Comparison of ENCODE assay signal across 16 cellular contexts in the genomic region with DNA sequence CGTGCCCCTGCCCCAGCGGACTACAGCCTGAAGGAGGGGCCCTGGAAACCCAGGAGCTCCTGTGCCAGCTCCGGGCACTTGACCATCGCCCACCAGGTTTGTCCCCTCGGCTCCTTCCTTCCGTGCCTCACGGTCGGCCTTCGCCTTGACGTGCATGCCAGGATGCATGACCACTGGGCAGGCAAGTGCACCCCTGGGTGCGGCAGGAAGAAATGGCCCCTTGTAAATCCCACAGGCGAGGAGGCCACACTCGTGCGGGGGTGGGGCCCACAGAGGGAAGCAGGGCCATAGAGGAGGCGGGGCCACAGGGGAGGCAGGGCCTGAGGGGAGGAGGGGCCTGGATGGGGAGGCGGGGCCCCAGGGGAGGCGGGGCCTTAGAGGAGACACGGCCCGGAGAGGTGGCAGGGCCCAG.
DNase-seq lines count a peak whose midpoint lies in the region; ATAC-seq, FAIRE-seq and TF ChIP-seq lines count a peak whose summit lies in the region.
"Had no signal": no experiment of that assay in that cellular context is flagged by ENCODE, and none has a peak within 500 bp of the region (broad histone marks: within the 10 kb centered on the region; RNA-seq: fewer than 3 reads in every experiment).

No MANE protein-coding gene starts in this region.

- H2BK5ac ChIP-seq in neuronal stem cell (ENCODE audit: low read length), result no peak overlapping the region

- H2BK120ac ChIP-seq in neuronal stem cell (ENCODE audit: low read depth, low read length), result no peak overlapping the region

- no peak overlapping the region for H3K4me3 Mint-ChIP-seq in endothelial cell (ENCODE audit: unreplicated experiment)
- H3K4me3 Mint-ChIP-seq: dendritic cell treated with granulocyte-macrophage colony-stimulating factor and Interleukin-4, amounts not matched to agents 40 ng/mL and 50 ng/mL, for 4 days; naive B cell had no signal

- H2AK5ac ChIP-seq in neuronal stem cell (ENCODE audit: low read depth, low read length), result no peak overlapping the region

- H3K36me3 ChIP-seq in GM12878 (ENCODE audit: control insufficient read depth in 2 of 2, insufficient read depth in 2 of 2, low read length in 1 of 2) (no peaks in the 10 kb centered on the region), neuronal stem cell (replicated peaks in 1 of 2; ENCODE audit: control insufficient read depth in 2 of 2, insufficient read depth in 2 of 2, low read length in 2 of 2) (no peaks in the 10 kb centered on the region)
- H3K36me3 ChIP-seq: esophagus squamous epithelium, heart right ventricle, WERI-Rb-1 had no signal

- no peaks in the 10 kb centered on the region for H3K9me3 Mint-ChIP-seq in endothelial cell (ENCODE audit: unreplicated experiment)
- H3K9me3 Mint-ChIP-seq: dendritic cell treated with granulocyte-macrophage colony-stimulating factor and Interleukin-4, amounts not matched to agents 40 ng/mL and 50 ng/mL, for 4 days had no signal

- no TSS peak for BruUV-seq in GM12878 (replicated peaks; lab: Mats Ljungman, UMichigan)

- SMC1A ChIA-PET in GM12878 (lab: Charles Lee; ENCODE audit: uncharacterized antibody, unreplicated experiment), result no interaction called here

- no peaks in the 10 kb centered on the region for H4K20me1 ChIP-seq in GM12878 (ENCODE audit: control insufficient read depth, insufficient read depth)

- H3K9me3 ChIP-seq in GM12878 (replicated peaks; ENCODE audit: control insufficient read depth, insufficient read depth, low read length) (no peaks in the 10 kb centered on the region), neuronal stem cell (replicated peaks in 1 of 2; ENCODE audit: control insufficient read depth in 2 of 2, insufficient read depth in 1 of 2, low read depth in 1 of 2, low read length in 2 of 2) (no peaks in the 10 kb centered on the region)
- H3K9me3 ChIP-seq: esophagus squamous epithelium, heart right ventricle had no signal

- POLR2A ChIA-PET in GM12878 (lab: Charles Lee), result no interaction called here

- peaks cover 3% of the 10 kb centered on the region for H3K4me1 Mint-ChIP-seq in endothelial cell (ENCODE audit: unreplicated experiment)
- H3K4me1 Mint-ChIP-seq: naive B cell had no signal

- H3K4ac ChIP-seq in neuronal stem cell (ENCODE audit: low read length), result no peak overlapping the region

- TF ChIP-seq CTCF in GM12865 (IDR thresholded peaks at IDR 0.05; ENCODE audit: insufficient read depth, low read depth, low read length, missing control alignments) (no peak), GM12878 (IDR thresholded peaks at IDR 0.05 in 2 of 3, conservative IDR thresholded peaks at IDR 0.05 in 1 of 3; ENCODE audit: control insufficient read depth in 2 of 3, extremely low read depth in 1 of 3, insufficient read depth in 1 of 3, low read depth in 3 of 3, low read length in 3 of 3) (no peak), endothelial cell (IDR thresholded peaks at IDR 0.05; ENCODE audit: unreplicated experiment) (no peak)

- H3K36me3 Mint-ChIP-seq in endothelial cell (ENCODE audit: low read depth, unreplicated experiment), result no peaks in the 10 kb centered on the region

- RAD21 ChIA-PET in GM12878 (lab: Charles Lee; ENCODE audit: unreplicated experiment), result no interaction called here

- no peak overlapping the region for H3K27ac Mint-ChIP-seq in endothelial cell (ENCODE audit: unreplicated experiment)
- H3K27ac Mint-ChIP-seq: dendritic cell treated with granulocyte-macrophage colony-stimulating factor and Interleukin-4, amounts not matched to agents 40 ng/mL and 50 ng/mL, for 4 days; naive B cell had no signal

- H3K9ac ChIP-seq in GM12878 (ENCODE audit: control insufficient read depth, insufficient read depth, low read length) (no peak overlapping the region), neuronal stem cell (ENCODE audit: low read depth, low read length, poor library complexity) (no peak overlapping the region)

- in situ Hi-C loops in GM12878 (cut with MboI), result no loop called here

- H3K27me3 ChIP-seq in GM12878 (replicated peaks in 1 of 2; ENCODE audit: control insufficient read depth in 2 of 2, insufficient read depth in 2 of 2, low read length in 1 of 2) (no peaks in the 10 kb centered on the region; a peak in 2 of 4 replicates), neuronal stem cell (ENCODE audit: control insufficient read depth in 3 of 3, insufficient read depth in 3 of 3, low read depth in 1 of 3, low read length in 3 of 3) (peaks cover 0 to 37% (median 0%) of the 10 kb centered on the region in 3 experiments)

- peaks cover 1% of the 10 kb centered on the region for H3K27me3 Mint-ChIP-seq in endothelial cell (ENCODE audit: unreplicated experiment)

- no peak for TF ChIP-seq POLR2A in GM12878 (IDR thresholded peaks at IDR 0.05; ENCODE audit: low read depth, low read length)

- H3K4me3 ChIP-seq in GM12865 (ENCODE audit: low read depth, low read length) (no peak overlapping the region), GM12878 (no peak overlapping the region), neuronal stem cell (ENCODE audit: low read length in 2 of 2) (no peak overlapping the region)
- H3K4me3 ChIP-seq: esophagus squamous epithelium, heart right ventricle had no signal

- DNase-seq in activated CD4-positive, alpha-beta T cell treated with anti-CD3 and anti-CD28 coated beads, Interleukin-2, amount 50 U/mL, for 48 hours, result peak; percentile 5 to 13
- DNase-seq in activated CD4-positive, alpha-beta T cell treated with anti-CD3 and anti-CD28 coated beads, Interleukin-2, amount 50 U/mL, for 4 hours, result no peak
- DNase-seq in GM12865 (ENCODE audit: low read depth), result peak; percentile 5
- no peak for DNase-seq in GM12878 (ENCODE audit: low read depth, low spot score)
- no peak for DNase-seq in neuronal stem cell (ENCODE audit: low spot score)
- no peak for DNase-seq in endothelial cell (ENCODE audit: low spot score)
- DNase-seq in HUDEP-2 (lab: John Stamatoyannopoulos, UW; ENCODE audit: unreplicated experiment in 76 of 76), result no peak
- DNase-seq in NCI-H748 treated with DMSO at 0.1 percent for 48 hours (lab: John Stamatoyannopoulos, UW), result no peak
- DNase-seq: COR-L47, esophagus squamous epithelium, naive B cell, NCI-H1436, WERI-Rb-1 had no signal

- no peak for TF ChIP-seq EP300 in GM12878 (IDR thresholded peaks at IDR 0.05; ENCODE audit: borderline replicate concordance in 1 of 2, control insufficient read depth in 1 of 2, low read depth in 2 of 2, low read length in 2 of 2)

- peak overlapping the region; percentile 15 for H3K18ac ChIP-seq in neuronal stem cell (ENCODE audit: low read length)

- 89% methylated on average over 14 of the region's 19 CpGs for WGBS in GM12878 (ENCODE audit: insufficient coverage, insufficient replicate concordance, low lambda C conversion rate, missing lambda C conversion rate)
- WGBS in neuronal stem cell (ENCODE audit: extremely low coverage in 2 of 2, insufficient read length in 2 of 2, insufficient replicate concordance in 1 of 2), 2 donors, result no CpG with 5 or more reads among the region's 19 CpGs

- no peak overlapping the region for H3K4me2 ChIP-seq in GM12878 (ENCODE audit: control insufficient read depth, insufficient read depth)
- H3K4me2 ChIP-seq in neuronal stem cell (ENCODE audit: insufficient read depth, low read length, poor library complexity, severe bottlenecking), result no peak overlapping the region

- no peak overlapping the region for H4K8ac ChIP-seq in neuronal stem cell (ENCODE audit: low read depth, low read length)

- H3K79me2 ChIP-seq in GM12878 (ENCODE audit: control insufficient read depth, insufficient read depth, low read length), result no peaks in the 10 kb centered on the region

- H3K14ac ChIP-seq in neuronal stem cell (ENCODE audit: low read length), result no peak overlapping the region

- H3K27ac ChIP-seq in GM12878 (ENCODE audit: control insufficient read depth, insufficient read depth), result no peak overlapping the region
- no peak overlapping the region for H3K27ac ChIP-seq in neuronal stem cell (replicated peaks; ENCODE audit: low read length)
- H3K27ac ChIP-seq: esophagus squamous epithelium, heart right ventricle, WERI-Rb-1 had no signal

- TF ChIP-seq RAD21 in GM12878 (IDR thresholded peaks at IDR 0.05; ENCODE audit: insufficient read depth, low read depth, low read length), result no peak

- intact Hi-C loops in GM12878 (cut with micrococcal nuclease; ENCODE audit: unreplicated experiment), result no loop called here

- FAIRE-seq in GM12878 (lab: Jason Lieb, UNC), result no peak
- FAIRE-seq: astrocyte had no signal

- H3K79me1 ChIP-seq in neuronal stem cell (ENCODE audit: low read depth, low read length), result no peaks in the 10 kb centered on the region

- CTCF ChIA-PET in GM12878 (lab: Yijun Ruan, JAX), result no interaction called here

- H3K4me1 ChIP-seq in GM12878 (ENCODE audit: control insufficient read depth, insufficient read depth, low read length) (no peaks in the 10 kb centered on the region), neuronal stem cell (ENCODE audit: control insufficient read depth in 2 of 2, insufficient read depth in 1 of 2, low read depth in 1 of 2, low read length in 2 of 2) (peaks cover 2 to 6% of the 10 kb centered on the region in 2 donors)
- H3K4me1 ChIP-seq: esophagus squamous epithelium, heart right ventricle had no signal

- no peak overlapping the region for H4K91ac ChIP-seq in neuronal stem cell (ENCODE audit: low read depth, low read length, poor library complexity)

- peak overlapping the region; percentile 67 for H2BK12ac ChIP-seq in neuronal stem cell (ENCODE audit: low read length)

- no peak overlapping the region for H3K23ac ChIP-seq in neuronal stem cell (ENCODE audit: low read depth, low read length, poor library complexity)

- H2AFZ ChIP-seq in GM12878 (ENCODE audit: control insufficient read depth, low read depth, low read length), result no peak overlapping the region
- H2AFZ ChIP-seq in neuronal stem cell (ENCODE audit: low read length), result no peak overlapping the region

- peak; percentile 45; the same call in 2 of the 3 replicates for ATAC-seq in GM12878
- ATAC-seq: heart right ventricle had no signal

- peak overlapping the region; percentile 54 for H2BK15ac ChIP-seq in neuronal stem cell (ENCODE audit: low read length)

TF ChIP-seq in GM12878, 131 proteins besides CTCF, POLR2A, EP300 and RAD21 (continues in another document):
- TF ChIP-seq HDAC6 (IDR thresholded peaks at IDR 0.05; ENCODE audit: unreplicated experiment) (no peak), SMAD5 (IDR thresholded peaks at IDR 0.05; ENCODE audit: low read depth) (no peak), ZBED1 (IDR thresholded peaks at IDR 0.05; ENCODE audit: borderline replicate concordance) (no peak), KLF5 (IDR thresholded peaks at IDR 0.05; ENCODE audit: partially characterized antibody) (no peak), HDGF (IDR thresholded peaks at IDR 0.05) (no peak), CREM (IDR thresholded peaks at IDR 0.05; ENCODE audit: low read depth) (no peak), CHD2 (IDR thresholded peaks at IDR 0.05; ENCODE audit: borderline replicate concordance, low read depth, low read length) (no peak), BCL11A (IDR thresholded peaks at IDR 0.05; ENCODE audit: low read depth, low read length) (no peak), STAT1 (conservative IDR thresholded peaks at IDR 0.05) (no peak), TCF3 (IDR thresholded peaks at IDR 0.05; ENCODE audit: borderline replicate concordance, insufficient read depth, low read depth, low read length) (no peak)

Comparison
In these comparisons a context has a peak if more than half of its experiments do, and no peak if none do; other contexts are left out.
1. DNase-seq: peak in activated CD4-positive, alpha-beta T cell treated with anti-CD3 and anti-CD28 coated beads, Interleukin-2, amount 50 U/mL, for 48 hours (2 of 2) and GM12865 (single experiment); none in activated CD4-positive, alpha-beta T cell treated with anti-CD3 and anti-CD28 coated beads, Interleukin-2, amount 50 U/mL, for 4 hours (0 of 2), GM12878 (single experiment), neuronal stem cell (single experiment), endothelial cell (single experiment), HUDEP-2 (0 of 76) and NCI-H748 treated with DMSO at 0.1 percent for 48 hours (single experiment).